23 cellular contexts compared by ENCODE assay signal in genomic region chr17:22278302-22279275, GRCh38.
DNase-seq lines count a peak whose midpoint lies in the region; ATAC-seq and TF ChIP-seq lines count a peak whose summit lies in the region.
"Had no signal": no experiment of that assay in that cellular context is flagged by ENCODE, and none has a peak within 500 bp of the region (broad histone marks: within the 10 kb centered on the region; RNA-seq: fewer than 3 reads in every experiment).

No MANE protein-coding gene starts in this region.

- H3K9me3 Mint-ChIP-seq in H9 (peaks cover 79 to 81% of the 10 kb centered on the region in 2 experiments), activated B cell treated with CpG ODN at 0.5 μM for 24 hours (peaks cover 6% of the 10 kb centered on the region)
- H3K9me3 Mint-ChIP-seq in stimulated activated effector memory CD8-positive, alpha-beta T cell treated with anti-CD3 and anti-CD28 coated beads, Interleukin-12 subunit alpha, Interleukin-12 subunit beta, amount 100 ng/mL, for 72 hours = peaks cover 19% of the 10 kb centered on the region
- peaks cover 7% of the 10 kb centered on the region for H3K9me3 Mint-ChIP-seq in activated CD8-positive, alpha-beta T cell treated with anti-CD3 and anti-CD28 coated beads for 36 hours

- no peaks in the 10 kb centered on the region for H3K79me2 ChIP-seq in H9 (ENCODE audit: insufficient read depth, low read length)

- no peak overlapping the region for H3K14ac ChIP-seq in H9 (ENCODE audit: insufficient read depth, low read length)

- H4K8ac ChIP-seq in H9 (replicated peaks; ENCODE audit: insufficient read length, low read depth, low read length) = no peak overlapping the region

- peaks cover 9 to 22% (median 12%) of the 10 kb centered on the region in 3 experiments for H3K36me3 Mint-ChIP-seq in H9 (ENCODE audit: insufficient read depth in 1 of 3, low read depth in 3 of 3)
- no peaks in the 10 kb centered on the region for H3K36me3 Mint-ChIP-seq in activated B cell treated with CpG ODN at 0.5 μM for 24 hours (ENCODE audit: low read depth)
- H3K36me3 Mint-ChIP-seq in stimulated activated effector memory CD8-positive, alpha-beta T cell treated with anti-CD3 and anti-CD28 coated beads, Interleukin-12 subunit alpha, Interleukin-12 subunit beta, amount 100 ng/mL, for 72 hours = no peaks in the 10 kb centered on the region
- H3K36me3 Mint-ChIP-seq in activated CD8-positive, alpha-beta T cell treated with anti-CD3 and anti-CD28 coated beads for 36 hours (ENCODE audit: low read depth) = no peaks in the 10 kb centered on the region
- H3K36me3 Mint-ChIP-seq: CD14-positive monocyte had no signal

- CTCF ChIA-PET in activated B cell treated with CpG ODN at 0.5 μM for 24 hours (lab: Charles Lee) = no interaction called here
- CTCF ChIA-PET in activated CD8-positive, alpha-beta T cell treated with anti-CD3 and anti-CD28 coated beads for 36 hours (lab: Charles Lee) = no interaction called here

- no peak overlapping the region for H3K56ac ChIP-seq in H9 (ENCODE audit: insufficient read length, low read depth, low read length)

- POLR2A ChIA-PET in activated B cell treated with CpG ODN at 0.5 μM for 24 hours (lab: Charles Lee) = no interaction called here
- POLR2A ChIA-PET in activated CD8-positive, alpha-beta T cell treated with anti-CD3 and anti-CD28 coated beads for 36 hours (lab: Charles Lee) = no interaction called here

- no peak overlapping the region for H2BK120ac ChIP-seq in H9 (ENCODE audit: low read depth, low read length, poor library complexity, severe bottlenecking)

- H3K4me1 Mint-ChIP-seq in H9 = no peaks in the 10 kb centered on the region
- H3K4me1 Mint-ChIP-seq in activated B cell treated with CpG ODN at 0.5 μM for 24 hours = no peaks in the 10 kb centered on the region
- H3K4me1 Mint-ChIP-seq in stimulated activated effector memory CD8-positive, alpha-beta T cell treated with anti-CD3 and anti-CD28 coated beads, Interleukin-12 subunit alpha, Interleukin-12 subunit beta, amount 100 ng/mL, for 72 hours = no peaks in the 10 kb centered on the region
- H3K4me1 Mint-ChIP-seq in activated CD8-positive, alpha-beta T cell treated with anti-CD3 and anti-CD28 coated beads for 36 hours (ENCODE audit: low read depth) = no peaks in the 10 kb centered on the region
- H3K4me1 Mint-ChIP-seq: CD14-positive monocyte had no signal

- H2BK15ac ChIP-seq in H9 (ENCODE audit: low read depth, low read length) = no peak overlapping the region

- ATAC-seq in activated B cell treated with CpG ODN at 0.5 μM for 24 hours (ENCODE audit: low read depth) (no peak), lung (ENCODE audit: insufficient read depth, low FRiP score) (no peak), GM21717 (IDR thresholded peaks at IDR 0.05; ENCODE audit: unreplicated experiment) (no peak)
- ATAC-seq in stimulated activated effector memory CD8-positive, alpha-beta T cell treated with anti-CD3 and anti-CD28 coated beads, Interleukin-12 subunit alpha, Interleukin-12 subunit beta, amount 100 ng/mL, for 72 hours = peak; percentile 13
- no peak for ATAC-seq in activated CD8-positive, alpha-beta T cell treated with anti-CD3 and anti-CD28 coated beads for 36 hours

- no CpG with 5 or more reads among the region's 35 CpGs for WGBS in H9 (ENCODE audit: extremely low coverage, insufficient read length, low lambda C conversion rate)
- WGBS in lung, 2 donors = 86 to 87% methylated on average over 33 to 35 of the region's 35 CpGs

- H3K9me3 ChIP-seq in H9 (ENCODE audit: control insufficient read depth, low read depth, low read length) = peaks cover 28% of the 10 kb centered on the region
- peaks cover 0 to 13% of the 10 kb centered on the region in 2 donors for H3K9me3 ChIP-seq in lung (ENCODE audit: control insufficient read depth in 2 of 2, insufficient read depth in 1 of 2, low read length in 1 of 2)
- H3K9me3 ChIP-seq: Peyer's patch had no signal

- no peak overlapping the region for H3K4me3 ChIP-seq in lung
- H3K4me3 ChIP-seq: Peyer's patch had no signal

- TF ChIP-seq CTCF in H9 (conservative IDR thresholded peaks at IDR 0.05) (no peak), activated B cell treated with CpG ODN at 0.5 μM for 24 hours (IDR thresholded peaks at IDR 0.05) (no peak), lung (IDR thresholded peaks at IDR 0.05; ENCODE audit: control extremely low read depth, extremely low read depth) (no peak)
- TF ChIP-seq CTCF in activated CD8-positive, alpha-beta T cell treated with anti-CD3 and anti-CD28 coated beads for 36 hours (IDR thresholded peaks at IDR 0.05) = no peak

- no peak overlapping the region for H3K27ac Mint-ChIP-seq in H9
- H3K27ac Mint-ChIP-seq in activated B cell treated with CpG ODN at 0.5 μM for 24 hours = no peak overlapping the region
- no peak overlapping the region for H3K27ac Mint-ChIP-seq in stimulated activated effector memory CD8-positive, alpha-beta T cell treated with anti-CD3 and anti-CD28 coated beads, Interleukin-12 subunit alpha, Interleukin-12 subunit beta, amount 100 ng/mL, for 72 hours
- H3K27ac Mint-ChIP-seq in activated CD8-positive, alpha-beta T cell treated with anti-CD3 and anti-CD28 coated beads for 36 hours = no peak overlapping the region
- H3K27ac Mint-ChIP-seq: CD14-positive monocyte had no signal

- no peak overlapping the region for H3K23ac ChIP-seq in H9 (ENCODE audit: insufficient read length, low read depth, low read length)

- H4K91ac ChIP-seq in H9 (ENCODE audit: insufficient read length, low read depth, low read length) = no peak overlapping the region

- DNase-seq in H9 = peak; percentile 16
- peak; percentile 10 for DNase-seq in activated B cell treated with CpG ODN at 0.5 μM for 24 hours
- DNase-seq in lung (ENCODE audit: low spot score) = peak; percentile 23
- no peak for DNase-seq in stimulated activated effector memory CD8-positive, alpha-beta T cell treated with anti-CD3 and anti-CD28 coated beads, Interleukin-12 subunit alpha, Interleukin-12 subunit beta, amount 100 ng/mL, for 72 hours (ENCODE audit: low spot score in 2 of 2)
- DNase-seq in H4 (ENCODE audit: low spot score) = no peak
- DNase-seq in NK-92 (lab: John Stamatoyannopoulos, UW; ENCODE audit: unreplicated experiment) = no peak
- DNase-seq in activated CD8-positive, alpha-beta T cell treated with anti-CD3 and anti-CD28 coated beads for 36 hours = no peak
- DNase-seq: ACHN; AML-193; DMS79 treated with DMSO at 0.1 percent for 48 hours; H7; IMR-90; MM.1S; NCI-H1092 treated with DMSO at 0.1 percent for 48 hours; NCI-H146; NCI-H2029 treated with DMSO at 0.1 percent for 48 hours; NCI-H2171; NCI-H69; NK-92 treated with Interleukin-12 subunit alpha and Interleukin-12 subunit beta, amount 100 ng/mL, for 24 hours; Peyer's patch had no signal

- no peak overlapping the region for H2BK5ac ChIP-seq in H9 (ENCODE audit: insufficient read length, low read length)

- no peak overlapping the region for H4K5ac ChIP-seq in H9 (ENCODE audit: insufficient read length, low read depth, low read length)

- no peaks in the 10 kb centered on the region for H3K36me3 ChIP-seq in lung (ENCODE audit: control insufficient read depth in 2 of 2, insufficient read depth in 2 of 2, low read length in 2 of 2)
- H3K36me3 ChIP-seq: Peyer's patch had no signal

- H2AK5ac ChIP-seq in H9 (ENCODE audit: insufficient read length, low read length) = no peak overlapping the region

- no peak overlapping the region for H3K9ac ChIP-seq in H9 (ENCODE audit: extremely low read depth, insufficient read length, low read length)

- no peak overlapping the region for H2BK12ac ChIP-seq in H9 (ENCODE audit: insufficient read length, low read depth, low read length)

- no peaks in the 10 kb centered on the region for H3K4me1 ChIP-seq in H9 (ENCODE audit: insufficient read depth, low read length)
- H3K4me1 ChIP-seq in lung (ENCODE audit: control insufficient read depth in 2 of 2, insufficient read depth in 2 of 2, low read length in 2 of 2) = no peaks in the 10 kb centered on the region
- H3K4me1 ChIP-seq: Peyer's patch had no signal

- no peaks in the 10 kb centered on the region for H4K20me1 ChIP-seq in H9 (ENCODE audit: control insufficient read depth, insufficient read depth, insufficient read length)

- H2BK20ac ChIP-seq in H9 (ENCODE audit: low read depth, low read length, poor library complexity, severe bottlenecking) = no peak overlapping the region

- no peak overlapping the region for H2AFZ ChIP-seq in H9 (ENCODE audit: low read length)

- no peak overlapping the region for H3K4me2 ChIP-seq in H9 (ENCODE audit: insufficient read depth, insufficient read length, low read length)

- H3K4ac ChIP-seq in H9 (ENCODE audit: low read depth, low read length) = no peak overlapping the region

- no peak overlapping the region for H3T11ph ChIP-seq in H9 (ENCODE audit: low read length)

- H3K27me3 Mint-ChIP-seq in H9 (ENCODE audit: low read depth) (peaks cover 2% of the 10 kb centered on the region; the same call in 1 of the 2 replicates), activated B cell treated with CpG ODN at 0.5 μM for 24 hours (no peaks in the 10 kb centered on the region)
- no peaks in the 10 kb centered on the region for H3K27me3 Mint-ChIP-seq in activated CD8-positive, alpha-beta T cell treated with anti-CD3 and anti-CD28 coated beads for 36 hours

- H3K79me1 ChIP-seq in H9 (ENCODE audit: insufficient read depth, low read depth, low read length, poor library complexity, severe bottlenecking) = no peaks in the 10 kb centered on the region

- intact Hi-C loops in activated B cell treated with CpG ODN at 0.5 μM for 24 hours (cut with micrococcal nuclease) = no loop called here
- intact Hi-C loops in activated CD8-positive, alpha-beta T cell treated with anti-CD3 and anti-CD28 coated beads for 36 hours (cut with micrococcal nuclease) = no loop called here

- H3K18ac ChIP-seq in H9 (ENCODE audit: insufficient read length, low read depth, low read length) = no peak overlapping the region

- H3K27ac ChIP-seq in H9 (ENCODE audit: insufficient read length, low read depth, low read length) = no peak overlapping the region
- no peak overlapping the region for H3K27ac ChIP-seq in lung (ENCODE audit: low read depth in 1 of 2, low read length in 1 of 2)
- H3K27ac ChIP-seq: HL-60, Peyer's patch had no signal

- H3K27me3 ChIP-seq in H9 (ENCODE audit: insufficient read depth, low read length) = no peaks in the 10 kb centered on the region
- H3K27me3 ChIP-seq in lung (ENCODE audit: control insufficient read depth, insufficient read depth) = no peaks in the 10 kb centered on the region
- H3K27me3 ChIP-seq: Peyer's patch had no signal

- H3K23me2 ChIP-seq in H9 (ENCODE audit: insufficient read length, low read depth, low read length, poor library complexity, severe bottlenecking) = no peaks in the 10 kb centered on the region

- H3K4me3 Mint-ChIP-seq in H9 (no peak overlapping the region), activated B cell treated with CpG ODN at 0.5 μM for 24 hours (no peak overlapping the region)
- H3K4me3 Mint-ChIP-seq in stimulated activated effector memory CD8-positive, alpha-beta T cell treated with anti-CD3 and anti-CD28 coated beads, Interleukin-12 subunit alpha, Interleukin-12 subunit beta, amount 100 ng/mL, for 72 hours = no peak overlapping the region
- H3K4me3 Mint-ChIP-seq in activated CD8-positive, alpha-beta T cell treated with anti-CD3 and anti-CD28 coated beads for 36 hours = no peak overlapping the region
- H3K4me3 Mint-ChIP-seq: CD14-positive monocyte had no signal

Comparison
In these comparisons a context has a peak if more than half of its experiments do, and no peak if none do; other contexts are left out.
1. DNase-seq: peak in H9 (single experiment), activated B cell treated with CpG ODN at 0.5 μM for 24 hours (single experiment) and lung (single experiment); none in stimulated activated effector memory CD8-positive, alpha-beta T cell treated with anti-CD3 and anti-CD28 coated beads, Interleukin-12 subunit alpha, Interleukin-12 subunit beta, amount 100 ng/mL, for 72 hours (0 of 2), H4 (single experiment), NK-92 (single experiment) and activated CD8-positive, alpha-beta T cell treated with anti-CD3 and anti-CD28 coated beads for 36 hours (single experiment).